Comparison of ENCODE assay signal across 9 cellular contexts in genomic region chr1:17046043-17046657, GRCh38. TPM values are rescaled to one million over a fixed set of nuclear protein-coding genes. Genes with fewer than 3 reads are reported as not detected.
DNase-seq lines count a peak whose midpoint lies in the region; ATAC-seq and TF ChIP-seq lines count a peak whose summit lies in the region.
"Had no signal": no experiment of that assay in that cellular context is flagged by ENCODE, and none has a peak within 500 bp of the region (broad histone marks: within the 10 kb centered on the region; RNA-seq: fewer than 3 reads in every experiment).

No MANE protein-coding gene starts in this region.

- DNase-seq in AG09319 (ENCODE audit: extremely low read depth, low read depth) (no peak), GM12865 (ENCODE audit: low read depth) (peak; percentile 52), NCI-H2171 treated with DMSO at 0.1 percent for 48 hours (lab: John Stamatoyannopoulos, UW) (peak; percentile 73), amniotic epithelial cell (ENCODE audit: low read depth) (peak; percentile 70), iPS-NIHi11 (ENCODE audit: low spot score) (peak; percentile 62), stomach (no peak)

- no peak for TF ChIP-seq EP300 in stomach (IDR thresholded peaks at IDR 0.05)

- peaks cover 38 to 71% (median 64%) of the 10 kb centered on the region in 4 donors for H3K36me3 ChIP-seq in stomach

- peak overlapping the region in 2 of 5 donors; percentile 23 to 28 for H3K27ac ChIP-seq in stomach

- intact Hi-C loops in stomach (cut with DNase I; ENCODE audit: low total_unique reads) = no loop called here

- ATAC-seq in GM18870 (IDR thresholded peaks at IDR 0.05; ENCODE audit: unreplicated experiment) (no peak), GM18868 (IDR thresholded peaks at IDR 0.05; ENCODE audit: unreplicated experiment) (no peak)

- WGBS in stomach, 5 donors = 41 to 51% (median 49%) methylated on average over 5 of the region's 5 CpGs

- H3K9me3 ChIP-seq in stomach = no peaks in the 10 kb centered on the region

- no peaks in the 10 kb centered on the region for H3K27me3 ChIP-seq in stomach

- TF ChIP-seq POLR2A in stomach (IDR thresholded peaks at IDR 0.05) = no peak

- peak; percentile 70 for TF ChIP-seq CTCF in AG09319 (IDR thresholded peaks at IDR 0.05; ENCODE audit: low read depth, low read length)
- peak; percentile 53 for TF ChIP-seq CTCF in GM12865 (IDR thresholded peaks at IDR 0.05; ENCODE audit: insufficient read depth, low read depth, low read length, missing control alignments)
- TF ChIP-seq CTCF in stomach (IDR thresholded peaks at IDR 0.05) = peak in 5 of 7 experiments; percentile 62 to 80 (median 77)

- H3K4me3 ChIP-seq in GM12865 (ENCODE audit: low read depth, low read length) (no peak overlapping the region), stomach (peak overlapping the region in 3 of 4 donors; percentile 9 to 30 (median 27))
- H3K4me3 ChIP-seq: skin epidermis had no signal

- peaks cover 0 to 41% (median 20%) of the 10 kb centered on the region in 4 donors for H3K4me1 ChIP-seq in stomach

RNA-seq across cellular contexts. Expression of gene SDHB, which starts 7.7 kb away (rescaled TPM):
- total RNA-seq in stomach = 100 to 1,000 TPM in 3 of 5 donors, 10 to 100 TPM in 2; 42.6 to 246 (median 117) TPM
- polyA plus RNA-seq in stomach = 100 to 1,000 TPM in 2 of 3 donors, 10 to 100 TPM in 1; 91.6 to 151 (median 125) TPM

RNA-seq across cellular contexts. Expression of gene ATP13A2, which starts 34.4 kb away (rescaled TPM):
- total RNA-seq in stomach = 100 to 1,000 TPM in 2 of 5 donors, 10 to 100 TPM in 3; 11.1 to 249 (median 42.6) TPM
- 10 to 100 TPM; 14.2 to 22.5 (median 19.9) TPM for polyA plus RNA-seq in stomach

Comparison
In these comparisons a context has a peak if more than half of its experiments do, and no peak if none do; other contexts are left out.
1. DNase-seq: peak in GM12865 (single experiment), NCI-H2171 treated with DMSO at 0.1 percent for 48 hours (single experiment), amniotic epithelial cell (single experiment) and iPS-NIHi11 (single experiment); none in AG09319 (single experiment) and stomach (single experiment).
2. Peak in every context shown above with its lines, with median percentiles within 50 percentile points of each other: CTCF ChIP-seq.